Comparison of ENCODE assay signal across 13 cellular contexts in genomic region chr4:143668930-143669553, GRCh38. TPM values are rescaled to one million over a fixed set of nuclear protein-coding genes. Genes with fewer than 3 reads are reported as not detected.
DNase-seq lines count a peak whose midpoint lies in the region; ATAC-seq and TF ChIP-seq lines count a peak whose summit lies in the region.
"Had no signal": no experiment of that assay in that cellular context is flagged by ENCODE, and none has a peak within 500 bp of the region (broad histone marks: within the 10 kb centered on the region; RNA-seq: fewer than 3 reads in every experiment).

No MANE protein-coding gene starts in this region.

- H3K9me3 ChIP-seq in breast epithelium = no peaks in the 10 kb centered on the region

- H3K27ac ChIP-seq in breast epithelium = no peak overlapping the region
- H3K27ac ChIP-seq: neural progenitor cell had no signal

- DNase-seq in GM10266 (ENCODE audit: extremely low spot score) = peak; percentile 39
- DNase-seq in H4 (ENCODE audit: low spot score) = no peak
- no peak for DNase-seq in HT-29 (ENCODE audit: low spot score)
- no peak for DNase-seq in cortex of kidney (lab: John Stamatoyannopoulos, UW)
- DNase-seq in breast epithelium (ENCODE audit: low spot score in 2 of 2) = no peak
- DNase-seq: activated CD4-positive, alpha-beta T cell treated with anti-CD3 and anti-CD28 coated beads, Interleukin-2, amount 10 ng/mL, durations not matched to agents 7 days and 5 days; NCI-H510A treated with DMSO at 0.1 percent for 48 hours had no signal

- no peaks in the 10 kb centered on the region for H3K36me3 ChIP-seq in breast epithelium
- H3K36me3 ChIP-seq: neural progenitor cell had no signal

- H3K27me3 ChIP-seq in breast epithelium = no peaks in the 10 kb centered on the region
- H3K27me3 ChIP-seq: neural progenitor cell had no signal

- ATAC-seq in GM19351 (IDR thresholded peaks at IDR 0.05; ENCODE audit: unreplicated experiment) (peak; percentile 97), HG02642 (IDR thresholded peaks at IDR 0.05; ENCODE audit: poor library complexity, unreplicated experiment) (peak; percentile 96), HG03354 (IDR thresholded peaks at IDR 0.05; ENCODE audit: poor library complexity, severe bottlenecking, unreplicated experiment) (peak; percentile 97)
- ATAC-seq: activated naive CD4-positive, alpha-beta T cell treated with anti-CD3 and anti-CD28 coated beads, Interleukin-2, amount 50 U/mL, for 72 hours had no signal

- TF ChIP-seq CTCF in GM10266 (IDR thresholded peaks at IDR 0.05; ENCODE audit: control insufficient read depth, insufficient read depth, low read depth, missing control alignments) = no peak
- no peak for TF ChIP-seq CTCF in breast epithelium (IDR thresholded peaks at IDR 0.05)

- intact Hi-C loops in breast epithelium (cut with DNase I; ENCODE audit: low total_unique reads) = no loop called here

- no peak for TF ChIP-seq POLR2A in breast epithelium (IDR thresholded peaks at IDR 0.05)

- H3K4me1 ChIP-seq in breast epithelium = no peaks in the 10 kb centered on the region
- H3K4me1 ChIP-seq: neural progenitor cell had no signal

- no peak overlapping the region for H3K4me3 ChIP-seq in breast epithelium
- H3K4me3 ChIP-seq: neural progenitor cell had no signal

RNA-seq across cellular contexts. Expression of gene FREM3, which starts 31.4 kb away (rescaled TPM):
- not detected in 2 replicates for total RNA-seq in H4 (2014; rRNA removed; shearing (Covaris generic))
- not detected in 2 replicates for total RNA-seq in HT-29 (2014; rRNA removed; shearing (Covaris generic))
- under 1 TPM in 1 of 3 donors, not detected in 2; 0.15 TPM for total RNA-seq in breast epithelium
- total RNA-seq: activated CD4-positive, alpha-beta T cell treated with anti-CD3 and anti-CD28 coated beads, Interleukin-2, amount 10 ng/mL, durations not matched to agents 7 days and 5 days; activated naive CD4-positive, alpha-beta T cell treated with anti-CD3 and anti-CD28 coated beads, Interleukin-2, amount 50 U/mL, for 72 hours; M059J had no signal
